9 cellular contexts compared by ENCODE assay signal in genomic region chr7:54841772-54842707, GRCh38.
A peak's percentile ranks its signal among the peaks of the same experiment; 100 is the strongest.
DNase-seq lines count a peak whose midpoint lies in the region; ATAC-seq, FAIRE-seq and TF ChIP-seq lines count a peak whose summit lies in the region.
"Had no signal": no experiment of that assay in that cellular context is flagged by ENCODE, and none has a peak within 500 bp of the region (broad histone marks: within the 10 kb centered on the region; RNA-seq: fewer than 3 reads in every experiment).

No MANE protein-coding gene starts in this region.

- H3K9me2 ChIP-seq in DOHH2 (replicated peaks; ENCODE audit: control insufficient read depth, low read length), result no peaks in the 10 kb centered on the region

- dilution Hi-C loops in IMR-90 (cut with HindIII; ENCODE audit: low sequenced_read_pairs, unreplicated experiment), result no loop called here

- H2BK120ac ChIP-seq in IMR-90 (ENCODE audit: low read depth, low read length) (peak overlapping the region; percentile 87), mesenchymal stem cell (ENCODE audit: low read depth, low read length) (no peak overlapping the region)

- peak overlapping the region; percentile 30; the same call in 1 of the 2 replicates for H4K91ac ChIP-seq in IMR-90 (ENCODE audit: insufficient read depth, low read depth, low read length)
- no peak overlapping the region for H4K91ac ChIP-seq in mesenchymal stem cell (ENCODE audit: low read length)

- H2BK15ac ChIP-seq in IMR-90 (ENCODE audit: low read depth, low read length) (peak overlapping the region; percentile 27; the same call in 1 of the 3 replicates), mesenchymal stem cell (ENCODE audit: low read depth, poor library complexity, severe bottlenecking) (no peak overlapping the region)

- TF ChIP-seq CTCF in DOHH2 (IDR thresholded peaks at IDR 0.05; ENCODE audit: low read depth, low read length, poor library complexity, severe bottlenecking), result peak; percentile 68
- TF ChIP-seq CTCF in IMR-90 (conservative IDR thresholded peaks at IDR 0.05; ENCODE audit: low read depth, low read length), result no peak; the same call in 1 of the 2 replicates
- TF ChIP-seq CTCF in K562 (IDR thresholded peaks at IDR 0.05 in 2 of 3, conservative IDR thresholded peaks at IDR 0.05 in 1 of 3; ENCODE audit: insufficient read depth in 2 of 3, low read depth in 1 of 3, low read length in 3 of 3), result peak; percentile 41 to 65 (median 59)

- H3K23ac ChIP-seq in IMR-90 (ENCODE audit: low read depth, low read length), result peak overlapping the region; percentile 54
- no peak overlapping the region for H3K23ac ChIP-seq in mesenchymal stem cell (ENCODE audit: low read length in 2 of 2)

- H3K4ac ChIP-seq in IMR-90 (ENCODE audit: low read depth, low read length) (peak overlapping the region; percentile 76), mesenchymal stem cell (ENCODE audit: low read depth in 1 of 2, low read length in 2 of 2) (no peak overlapping the region)

- DNase-seq in IMR-90 (peak; percentile 95), K562 (ENCODE audit: extremely low read depth in 1 of 4, low spot score in 3 of 4) (peak in 2 of 4 experiments; percentile 14 to 49), mesenchymal stem cell (peak; percentile 11), NCI-H1930 (lab: John Stamatoyannopoulos, UW) (no peak), NCI-H2171 treated with DMSO at 0.1 percent for 48 hours (lab: John Stamatoyannopoulos, UW) (no peak)
- DNase-seq: retina had no signal

- H3K79me2 ChIP-seq in DOHH2 (ENCODE audit: control insufficient read depth, low read length) (no peaks in the 10 kb centered on the region), K562 (ENCODE audit: control insufficient read depth, insufficient read depth, low read length) (no peaks in the 10 kb centered on the region)

- WGBS in IMR-90 (ENCODE audit: extremely low coverage in 2 of 2, insufficient read length in 1 of 2), 2 experiments, result 40% methylated on average over 2 of the region's 8 CpGs; no CpG with 5 or more reads in 1 of the 2 experiments
- WGBS in K562 (ENCODE audit: insufficient coverage, low coverage, missing lambda C conversion rate), result 2% methylated on average over 8 of the region's 8 CpGs
- 63% methylated on average over 7 of the region's 8 CpGs for WGBS in mesenchymal stem cell

- peak overlapping the region; percentile 21 for H2AK9ac ChIP-seq in IMR-90 (replicated peaks; ENCODE audit: low read depth, low read length, poor library complexity)

- H2BK12ac ChIP-seq in mesenchymal stem cell (ENCODE audit: low read length in 2 of 2), result no peak overlapping the region

- H3K79me1 ChIP-seq in IMR-90 (ENCODE audit: low read depth in 1 of 2, low read length in 2 of 2), result 0 out of 4 replicates have a peak, but pooled peaks cover 0 to 3% of the 10 kb centered on the region in 2 experiments
- no peaks in the 10 kb centered on the region for H3K79me1 ChIP-seq in mesenchymal stem cell (replicated peaks; ENCODE audit: low read length, poor library complexity, severe bottlenecking)

- H2AK5ac ChIP-seq in IMR-90 (ENCODE audit: low read depth, low read length) (peak overlapping the region; percentile 69; the same call in 1 of the 2 replicates), mesenchymal stem cell (ENCODE audit: low read length, severe bottlenecking) (no peak overlapping the region)

- H3K9me3 ChIP-seq in DOHH2 (ENCODE audit: control insufficient read depth, insufficient read depth, low read length) (no peaks in the 10 kb centered on the region), IMR-90 (ENCODE audit: control insufficient read depth, insufficient read depth, low read length) (no peaks in the 10 kb centered on the region), K562 (replicated peaks; ENCODE audit: control insufficient read depth, insufficient read depth, low read depth, low read length) (no peaks in the 10 kb centered on the region), mesenchymal stem cell (ENCODE audit: control insufficient read depth, low read length) (no peaks in the 10 kb centered on the region)

- H3K4me2 ChIP-seq in DOHH2 (ENCODE audit: low read length) (no peak overlapping the region), IMR-90 (ENCODE audit: low read depth, low read length) (peak overlapping the region; percentile 75), K562 (ENCODE audit: insufficient read depth, low read length) (no peak overlapping the region), mesenchymal stem cell (ENCODE audit: low read length, poor library complexity, severe bottlenecking) (no peak overlapping the region)

- H4K20me1 ChIP-seq in DOHH2 (ENCODE audit: control insufficient read depth, insufficient read depth, low read depth, low read length) (no peaks in the 10 kb centered on the region), IMR-90 (ENCODE audit: insufficient read depth, low read length) (no peaks in the 10 kb centered on the region), K562 (replicated peaks; ENCODE audit: control insufficient read depth, insufficient read depth, low read length) (no peaks in the 10 kb centered on the region)

- H3K27ac ChIP-seq in DOHH2 (ENCODE audit: low read depth, low read length) (no peak overlapping the region), IMR-90 (ENCODE audit: insufficient read depth, low read length) (peak overlapping the region; percentile 72), K562 (ENCODE audit: extremely low read depth, low read depth, low read length) (no peak overlapping the region), mesenchymal stem cell (ENCODE audit: low read length, poor library complexity, severe bottlenecking) (no peak overlapping the region)

- H3K27me3 ChIP-seq in DOHH2 (ENCODE audit: control insufficient read depth, low read length), result no peaks in the 10 kb centered on the region
- H3K27me3 ChIP-seq in IMR-90 (ENCODE audit: control insufficient read depth, insufficient read depth, low read length), result no peaks in the 10 kb centered on the region
- H3K27me3 ChIP-seq in K562 (ENCODE audit: control insufficient read depth in 2 of 2, insufficient read depth in 2 of 2, low read length in 2 of 2), result peaks cover 0 to 8% of the 10 kb centered on the region in 2 experiments; a peak in 2 of 5 replicates
- H3K27me3 ChIP-seq in mesenchymal stem cell (ENCODE audit: control insufficient read depth in 1 of 2, insufficient read depth in 1 of 2, low read length in 2 of 2), result no peaks in the 10 kb centered on the region

- H3K9ac ChIP-seq in IMR-90 (ENCODE audit: low read depth, low read length) (peak overlapping the region; percentile 3; the same call in 1 of the 2 replicates), K562 (ENCODE audit: insufficient read depth in 1 of 2, low read depth in 2 of 2, low read length in 2 of 2) (no peak overlapping the region), mesenchymal stem cell (ENCODE audit: low read length) (peak overlapping the region; percentile 37)

- no TSS peak for BruUV-seq in IMR-90 (replicated peaks; lab: Mats Ljungman, UMichigan)
- no TSS peak for BruUV-seq in K562 (replicated peaks; lab: Mats Ljungman, UMichigan)

- H2AFZ ChIP-seq in IMR-90 (replicated peaks; ENCODE audit: low read length, poor library complexity) (peak overlapping the region; percentile 74), K562 (ENCODE audit: low read depth, low read length) (no peak overlapping the region), mesenchymal stem cell (ENCODE audit: low read depth, low read length) (no peak overlapping the region)

- H3K9me1 ChIP-seq in IMR-90 (ENCODE audit: insufficient read depth, low read length) (0 out of 2 replicates have a peak, but pooled peaks cover 3% of the 10 kb centered on the region), K562 (ENCODE audit: control insufficient read depth, insufficient read depth, low read length) (no peaks in the 10 kb centered on the region)

- in situ Hi-C loops in IMR-90 (cut with MboI; ENCODE audit: low sequenced_read_pairs) (no loop called here), K562 (cut with MboI) (no loop called here)

- H3K56ac ChIP-seq in IMR-90 (ENCODE audit: extremely low read depth, insufficient read depth, low read length), result peak overlapping the region; percentile 51

- H3K4me1 ChIP-seq in DOHH2 (ENCODE audit: control insufficient read depth, low read length), result no peaks in the 10 kb centered on the region
- peaks cover 10% of the 10 kb centered on the region for H3K4me1 ChIP-seq in IMR-90 (ENCODE audit: control insufficient read depth, insufficient read depth, low read length)
- H3K4me1 ChIP-seq in K562 (replicated peaks in 1 of 2; ENCODE audit: control insufficient read depth in 2 of 2, insufficient read depth in 2 of 2, low read length in 2 of 2), result peaks cover 0 to 5% of the 10 kb centered on the region in 2 experiments; a peak in 2 of 5 replicates
- H3K4me1 ChIP-seq in mesenchymal stem cell (ENCODE audit: control insufficient read depth, insufficient read depth, low read depth, low read length), result peaks cover 5% of the 10 kb centered on the region

- TF ChIP-seq EP300 in K562 (IDR thresholded peaks at IDR 0.05; ENCODE audit: low read length), result no peak

- TF ChIP-seq RAD21 in IMR-90 (IDR thresholded peaks at IDR 0.05; ENCODE audit: low read length), result no peak
- peak; percentile 16 to 45; a peak in 2 of 4 replicates for TF ChIP-seq RAD21 in K562 (CRISPR knock-in tag; conservative IDR thresholded peaks at IDR 0.05 in 1 of 2, IDR thresholded peaks at IDR 0.05 in 1 of 2)

- peak; percentile 23 for FAIRE-seq in K562 (lab: Jason Lieb, UNC)

- H2BK20ac ChIP-seq in IMR-90 (ENCODE audit: low read depth, low read length), result peak overlapping the region; percentile 88

- H3K14ac ChIP-seq in IMR-90 (replicated peaks; ENCODE audit: low read depth, low read length), result peak overlapping the region; percentile 79
- no peak overlapping the region for H3K14ac ChIP-seq in mesenchymal stem cell (ENCODE audit: low read length in 2 of 2)

- peak overlapping the region; percentile 87 for H2BK5ac ChIP-seq in IMR-90 (ENCODE audit: low read depth, low read length, poor library complexity, severe bottlenecking)
- no peak overlapping the region for H2BK5ac ChIP-seq in mesenchymal stem cell (ENCODE audit: low read depth, low read length, poor library complexity, severe bottlenecking)

- intact Hi-C loops in IMR-90 (cut with micrococcal nuclease) (loop anchor here (5.0 kb wide), 1 partner anchor 175 kb away; the partner anchor contains the start of gene EGFR), K562 (cut with micrococcal nuclease) (loop anchor here (1.0 to 10.0 kb wide), 3 partner anchors 55 to 413 kb away; no protein-coding TSS in a partner anchor)

- peak overlapping the region; percentile 25 for H4K5ac ChIP-seq in IMR-90 (ENCODE audit: low read depth, low read length)

- POLR2A ChIA-PET in IMR-90 (lab: Charles Lee; ENCODE audit: unreplicated experiment) (no interaction called here), K562 (lab: Yijun Ruan, JAX) (no interaction called here)

- H3K18ac ChIP-seq in IMR-90 (ENCODE audit: low read depth, low read length), result peak overlapping the region; percentile 78
- H3K18ac ChIP-seq in mesenchymal stem cell (ENCODE audit: low read depth in 1 of 2, low read length in 2 of 2), result no peak overlapping the region

- CTCF ChIA-PET in IMR-90 (lab: Yijun Ruan, JAX) (interaction anchor here (0.6 kb wide), 1 partner anchor 45 kb away, joined by 3 read pairs; no protein-coding TSS in a partner anchor), K562 (lab: Yijun Ruan, JAX; ENCODE audit: low intra/inter-chr PET ratio) (no interaction called here)

- TF ChIP-seq POLR2A in IMR-90 (IDR thresholded peaks at IDR 0.05; ENCODE audit: low read depth, low read length) (no peak), K562 (conservative IDR thresholded peaks at IDR 0.05) (no peak)

- peak overlapping the region; percentile 42 to 72 for H4K8ac ChIP-seq in IMR-90 (ENCODE audit: low read depth in 2 of 2, low read length in 2 of 2)
- H4K8ac ChIP-seq in mesenchymal stem cell (ENCODE audit: low read length), result no peak overlapping the region

- ATAC-seq in IMR-90 (ENCODE audit: low read depth), result peak; percentile 60
- ATAC-seq in K562, result peak; percentile 78
- no peak for ATAC-seq in GM21717 (IDR thresholded peaks at IDR 0.05; ENCODE audit: unreplicated experiment)
- no peak for ATAC-seq in GM21723 (IDR thresholded peaks at IDR 0.05; ENCODE audit: unreplicated experiment)

- no peak overlapping the region for H3K4me3 ChIP-seq in DOHH2 (ENCODE audit: low read length)
- peak overlapping the region; percentile 8; the same call in 1 of the 2 replicates for H3K4me3 ChIP-seq in IMR-90 (ENCODE audit: insufficient read depth, low read depth, low read length)
- H3K4me3 ChIP-seq in K562, result no peak overlapping the region
- peak overlapping the region in 1 of 2 experiments; percentile 9 for H3K4me3 ChIP-seq in mesenchymal stem cell (ENCODE audit: insufficient read depth in 1 of 2, low read depth in 1 of 2, low read length in 2 of 2)

- H3K36me3 ChIP-seq in DOHH2 (ENCODE audit: control insufficient read depth, low read length) (no peaks in the 10 kb centered on the region), IMR-90 (ENCODE audit: control insufficient read depth, insufficient read depth, low read length) (no peaks in the 10 kb centered on the region), K562 (ENCODE audit: control insufficient read depth, insufficient read depth, low read length) (no peaks in the 10 kb centered on the region), mesenchymal stem cell (ENCODE audit: control insufficient read depth in 1 of 2, insufficient read depth in 2 of 2, low read depth in 1 of 2, low read length in 2 of 2) (peaks cover 0 to 3% of the 10 kb centered on the region in 2 experiments)

- no peaks in the 10 kb centered on the region for H3F3A ChIP-seq in DOHH2 (ENCODE audit: control insufficient read depth, insufficient read depth)

Comparison
In these comparisons a context has a peak if more than half of its experiments do, and no peak if none do; other contexts are left out.
1. ATAC-seq: peak in IMR-90 (single experiment) and K562 (single experiment); none in GM21717 (single experiment) and GM21723 (single experiment).
2. DNase-seq: peak in IMR-90 (single experiment) and mesenchymal stem cell (single experiment); none in NCI-H1930 (0 of 2) and NCI-H2171 treated with DMSO at 0.1 percent for 48 hours (single experiment).
3. H3K9ac ChIP-seq: peak in IMR-90 (single experiment) and mesenchymal stem cell (single experiment); none in K562 (0 of 2).